Comparison of ENCODE assay signal across 9 cellular contexts in the genomic region with DNA sequence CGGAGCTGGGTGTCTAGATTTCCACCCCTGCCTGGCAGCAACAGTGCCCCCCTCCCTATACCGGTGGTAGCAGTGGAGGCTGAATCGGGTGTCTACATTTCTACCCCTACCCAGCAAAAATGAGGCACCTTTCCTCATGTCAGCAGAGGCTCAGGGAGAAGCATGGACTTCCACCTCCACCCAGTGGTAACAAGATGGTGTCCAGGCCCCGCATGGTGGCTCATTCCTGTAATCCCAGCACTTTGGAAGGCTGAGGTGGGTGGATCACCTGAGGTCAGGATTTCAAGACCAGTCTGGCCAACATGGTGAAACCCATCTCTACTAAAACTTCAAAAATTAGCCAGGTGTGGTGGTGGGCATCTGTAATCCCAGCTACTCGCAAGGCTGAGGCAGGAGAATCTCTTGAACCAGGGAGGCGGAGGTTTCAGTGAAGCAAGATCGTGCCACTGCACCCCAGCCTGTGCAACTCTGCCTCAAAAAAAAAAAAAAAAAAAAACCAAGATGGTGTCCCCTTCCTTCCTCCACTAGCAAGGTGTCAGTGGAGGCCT. TPM values are rescaled to one million over a fixed set of nuclear protein-coding genes. Genes with fewer than 3 reads are reported as not detected.
DNase-seq lines count a peak whose midpoint lies in the region; ATAC-seq, FAIRE-seq and TF ChIP-seq lines count a peak whose summit lies in the region.
"Had no signal": no experiment of that assay in that cellular context is flagged by ENCODE, and none has a peak within 500 bp of the region (broad histone marks: within the 10 kb centered on the region; RNA-seq: fewer than 3 reads in every experiment).

No MANE protein-coding gene starts in this region.

- peak overlapping the region; percentile 58 for H2BK12ac ChIP-seq in neuronal stem cell (ENCODE audit: low read length)

- no peak for TF ChIP-seq EP300 in GM12878 (IDR thresholded peaks at IDR 0.05; ENCODE audit: borderline replicate concordance in 1 of 2, control insufficient read depth in 1 of 2, low read depth in 2 of 2, low read length in 2 of 2)

- H3K9ac ChIP-seq in GM12878 (ENCODE audit: control insufficient read depth, insufficient read depth, low read length) (no peak overlapping the region), neuronal stem cell (ENCODE audit: low read depth, low read length, poor library complexity) (peak overlapping the region; percentile 4)

- no peak overlapping the region for H2AK5ac ChIP-seq in neuronal stem cell (ENCODE audit: low read depth, low read length)

- SMC1A ChIA-PET in GM12878 (lab: Charles Lee; ENCODE audit: uncharacterized antibody, unreplicated experiment), result no interaction called here

- peaks cover 4 to 7% (median 5%) of the 10 kb centered on the region in 3 donors for H3K4me1 Mint-ChIP-seq in IgD-negative memory B cell

- H3K27ac ChIP-seq in DOHH2 (ENCODE audit: low read depth, low read length) (no peak overlapping the region), GM12878 (ENCODE audit: control insufficient read depth, insufficient read depth) (no peak overlapping the region), neuronal stem cell (replicated peaks; ENCODE audit: low read length) (no peak overlapping the region)

- peak overlapping the region; percentile 65 for H3K18ac ChIP-seq in neuronal stem cell (ENCODE audit: low read length)

- no peak overlapping the region for H3K14ac ChIP-seq in neuronal stem cell (ENCODE audit: low read length)

- TF ChIP-seq RAD21 in GM12878 (IDR thresholded peaks at IDR 0.05; ENCODE audit: insufficient read depth, low read depth, low read length), result no peak

- H3K36me3 Mint-ChIP-seq in IgD-negative memory B cell, result no peaks in the 10 kb centered on the region

- H4K20me1 ChIP-seq in DOHH2 (ENCODE audit: control insufficient read depth, insufficient read depth, low read depth, low read length) (no peaks in the 10 kb centered on the region), GM12878 (ENCODE audit: control insufficient read depth, insufficient read depth) (no peaks in the 10 kb centered on the region)

- H3K79me1 ChIP-seq in neuronal stem cell (ENCODE audit: low read depth, low read length), result no peaks in the 10 kb centered on the region

- H3K4me1 ChIP-seq in DOHH2 (ENCODE audit: control insufficient read depth, low read length) (peaks cover 18% of the 10 kb centered on the region), GM12878 (ENCODE audit: control insufficient read depth, insufficient read depth, low read length) (peaks cover 4% of the 10 kb centered on the region; the same call in 1 of the 2 replicates), neuronal stem cell (ENCODE audit: control insufficient read depth in 2 of 2, insufficient read depth in 1 of 2, low read depth in 1 of 2, low read length in 2 of 2) (peaks cover 0 to 10% of the 10 kb centered on the region in 2 donors)

- no peak for DNase-seq in GM12878 (ENCODE audit: low read depth, low spot score)
- DNase-seq in neuronal stem cell (ENCODE audit: low spot score), result no peak
- DNase-seq in NCI-H82 treated with DMSO at 0.1 percent for 48 hours (lab: John Stamatoyannopoulos, UW; ENCODE audit: unreplicated experiment), result no peak
- DNase-seq in amygdala (lab: John Stamatoyannopoulos, UW), result no peak

- H3K4me3 Mint-ChIP-seq in IgD-negative memory B cell, result peak overlapping the region in 3 of 4 donors; percentile 58 to 84 (median 84)

- in situ Hi-C loops in GM12878 (cut with MboI), result no loop called here

- no peaks in the 10 kb centered on the region for H3K9me3 Mint-ChIP-seq in IgD-negative memory B cell

- peaks cover 4% of the 10 kb centered on the region for H3K27me3 Mint-ChIP-seq in IgD-negative memory B cell

- H3K36me3 ChIP-seq in DOHH2 (ENCODE audit: control insufficient read depth, low read length) (no peaks in the 10 kb centered on the region), GM12878 (ENCODE audit: control insufficient read depth in 2 of 2, insufficient read depth in 2 of 2, low read length in 1 of 2) (no peaks in the 10 kb centered on the region), neuronal stem cell (replicated peaks in 1 of 2; ENCODE audit: control insufficient read depth in 2 of 2, insufficient read depth in 2 of 2, low read length in 2 of 2) (no peaks in the 10 kb centered on the region)

- H3K4me3 ChIP-seq in DOHH2 (ENCODE audit: low read length), result peak overlapping the region; percentile 57; the same call in 1 of the 2 replicates
- no peak overlapping the region; the same call in 1 of the 2 replicates for H3K4me3 ChIP-seq in GM12878
- H3K4me3 ChIP-seq in neuronal stem cell (ENCODE audit: low read length in 2 of 2), result peak overlapping the region in 1 of 2 donors; percentile 43

- TF ChIP-seq POLR2A in GM12878 (IDR thresholded peaks at IDR 0.05; ENCODE audit: low read depth, low read length), result no peak

- no peak overlapping the region for H2BK120ac ChIP-seq in neuronal stem cell (ENCODE audit: low read depth, low read length)

- TF ChIP-seq CTCF in DOHH2 (IDR thresholded peaks at IDR 0.05; ENCODE audit: low read depth, low read length, poor library complexity, severe bottlenecking) (no peak), GM12878 (IDR thresholded peaks at IDR 0.05 in 2 of 3, conservative IDR thresholded peaks at IDR 0.05 in 1 of 3; ENCODE audit: control insufficient read depth in 2 of 3, extremely low read depth in 1 of 3, insufficient read depth in 1 of 3, low read depth in 3 of 3, low read length in 3 of 3) (no peak)

- no peak overlapping the region for H4K91ac ChIP-seq in neuronal stem cell (ENCODE audit: low read depth, low read length, poor library complexity)

- no peak overlapping the region for H3K23ac ChIP-seq in neuronal stem cell (ENCODE audit: low read depth, low read length, poor library complexity)

- RAD21 ChIA-PET in GM12878 (lab: Charles Lee; ENCODE audit: unreplicated experiment), result no interaction called here

- no peak overlapping the region for H3K27ac Mint-ChIP-seq in IgD-negative memory B cell

- H3K4me2 ChIP-seq in DOHH2 (ENCODE audit: low read length) (peak overlapping the region; percentile 74), GM12878 (ENCODE audit: control insufficient read depth, insufficient read depth) (no peak overlapping the region), neuronal stem cell (ENCODE audit: insufficient read depth, low read length, poor library complexity, severe bottlenecking) (peak overlapping the region; percentile 54)

- no peak overlapping the region for H3K4ac ChIP-seq in neuronal stem cell (ENCODE audit: low read length)

- no peaks in the 10 kb centered on the region for H3K79me2 ChIP-seq in DOHH2 (ENCODE audit: control insufficient read depth, low read length)
- no peaks in the 10 kb centered on the region for H3K79me2 ChIP-seq in GM12878 (ENCODE audit: control insufficient read depth, insufficient read depth, low read length)

- ATAC-seq in GM12878 (peak; percentile 6; the same call in 2 of the 3 replicates), HG03175 (IDR thresholded peaks at IDR 0.05; ENCODE audit: unreplicated experiment) (no peak), GM18519 (IDR thresholded peaks at IDR 0.05; ENCODE audit: low FRiP score, unreplicated experiment) (no peak)

- BruUV-seq in GM12878 (replicated peaks; lab: Mats Ljungman, UMichigan), result no TSS peak

- H2AFZ ChIP-seq in GM12878 (ENCODE audit: control insufficient read depth, low read depth, low read length) (peak overlapping the region; percentile 21; the same call in 1 of the 2 replicates), neuronal stem cell (ENCODE audit: low read length) (peak overlapping the region; percentile 99)

- H4K8ac ChIP-seq in neuronal stem cell (ENCODE audit: low read depth, low read length), result no peak overlapping the region

- FAIRE-seq in GM12878 (lab: Jason Lieb, UNC), result no peak

- CTCF ChIA-PET in GM12878 (lab: Yijun Ruan, JAX), result interaction anchor here (0.7 to 1.4 kb wide), 3 partner anchors 52 to 87 kb away, joined by 3 read pairs; no protein-coding TSS in a partner anchor

- no peak overlapping the region for H2BK15ac ChIP-seq in neuronal stem cell (ENCODE audit: low read length)

- WGBS in GM12878 (ENCODE audit: insufficient coverage, insufficient replicate concordance, low lambda C conversion rate, missing lambda C conversion rate), result 82% methylated on average over 6 of the region's 7 CpGs
- no CpG with 5 or more reads among the region's 7 CpGs for WGBS in neuronal stem cell (ENCODE audit: extremely low coverage in 2 of 2, insufficient read length in 2 of 2, insufficient replicate concordance in 1 of 2), 2 donors

- H3K9me2 ChIP-seq in DOHH2 (replicated peaks; ENCODE audit: control insufficient read depth, low read length), result no peaks in the 10 kb centered on the region

- no peak overlapping the region for H2BK5ac ChIP-seq in neuronal stem cell (ENCODE audit: low read length)

- POLR2A ChIA-PET in GM12878 (lab: Charles Lee), result no interaction called here

- peaks cover 13% of the 10 kb centered on the region; the same call in 1 of the 2 replicates for H3K27me3 ChIP-seq in DOHH2 (ENCODE audit: control insufficient read depth, low read length)
- no peaks in the 10 kb centered on the region for H3K27me3 ChIP-seq in GM12878 (replicated peaks in 1 of 2; ENCODE audit: control insufficient read depth in 2 of 2, insufficient read depth in 2 of 2, low read length in 1 of 2)
- H3K27me3 ChIP-seq in neuronal stem cell (ENCODE audit: control insufficient read depth in 3 of 3, insufficient read depth in 3 of 3, low read depth in 1 of 3, low read length in 3 of 3), result no peaks in the 10 kb centered on the region

- H3K9me3 ChIP-seq in DOHH2 (ENCODE audit: control insufficient read depth, insufficient read depth, low read length) (no peaks in the 10 kb centered on the region), GM12878 (replicated peaks; ENCODE audit: control insufficient read depth, insufficient read depth, low read length) (no peaks in the 10 kb centered on the region), neuronal stem cell (replicated peaks in 1 of 2; ENCODE audit: control insufficient read depth in 2 of 2, insufficient read depth in 1 of 2, low read depth in 1 of 2, low read length in 2 of 2) (peaks cover 0 to 2% of the 10 kb centered on the region in 2 donors)

- H3F3A ChIP-seq in DOHH2 (ENCODE audit: control insufficient read depth, insufficient read depth), result no peaks in the 10 kb centered on the region

- intact Hi-C loops in GM12878 (cut with micrococcal nuclease; ENCODE audit: unreplicated experiment), result no loop called here

RNA-seq across cellular contexts. Expression of gene OR5AU1, which starts 35.5 kb away (rescaled TPM):
- polyA plus RNA-seq in IgD-negative memory B cell, result not detected
- not detected in 2 replicates for total RNA-seq in GM12878 (2013; cell fraction: nucleolus; rRNA removed)
- total RNA-seq in GM12878 (2014; rRNA removed), result not detected in 2 replicates
- not detected in 2 replicates for total RNA-seq in GM12878 (2014; rRNA removed; fragmentation: Illumina TruSeq; extraction: Trizol)
- not detected in 2 replicates for total RNA-seq in GM12878 (2021)
- polyA plus RNA-seq in GM12878 (2011; ENCODE audit: low read depth), result not detected
- not detected in 2 replicates for polyA plus RNA-seq in GM12878 (2011; rRNA removed)
- not detected in 2 replicates for polyA plus RNA-seq in GM12878 (2011; cell fraction: cytosol; rRNA removed)
- polyA plus RNA-seq in GM12878 (2011; cell fraction: nucleus; rRNA removed), result not detected in 2 replicates
- not detected in 2 replicates for polyA plus RNA-seq in GM12878 (2012)
- polyA plus RNA-seq in GM12878 (2014; fragmentation: Illumina TruSeq; extraction: Trizol), result not detected in 2 replicates
- not detected for polyA plus RNA-seq in GM12878 (2014; fragmentation: Nextera tagmentation; extraction: Ambion mirVana)
- not detected in 2 replicates for polyA plus RNA-seq in GM12878 (2014; rRNA removed)
- polyA plus RNA-seq in GM12878 (2016; fragmentation: Nextera tagmentation; extraction: Ambion mirVana), result not detected
- polyA minus RNA-seq in GM12878 (2011; rRNA and poly(A)+ RNA removed), result not detected in 2 replicates
- polyA minus RNA-seq in GM12878 (2011; cell fraction: cytosol; rRNA and poly(A)+ RNA removed), result not detected in 2 replicates
- not detected in 2 replicates for polyA minus RNA-seq in GM12878 (2011; cell fraction: nucleus; rRNA and poly(A)+ RNA removed)
- not detected for polyA plus RNA-seq in neuronal stem cell (2013, experiment 1 of 2)
- not detected for polyA plus RNA-seq in neuronal stem cell (2013, experiment 2 of 2)
- total RNA-seq: cerebellum had no signal
